In the genomic region with DNA sequence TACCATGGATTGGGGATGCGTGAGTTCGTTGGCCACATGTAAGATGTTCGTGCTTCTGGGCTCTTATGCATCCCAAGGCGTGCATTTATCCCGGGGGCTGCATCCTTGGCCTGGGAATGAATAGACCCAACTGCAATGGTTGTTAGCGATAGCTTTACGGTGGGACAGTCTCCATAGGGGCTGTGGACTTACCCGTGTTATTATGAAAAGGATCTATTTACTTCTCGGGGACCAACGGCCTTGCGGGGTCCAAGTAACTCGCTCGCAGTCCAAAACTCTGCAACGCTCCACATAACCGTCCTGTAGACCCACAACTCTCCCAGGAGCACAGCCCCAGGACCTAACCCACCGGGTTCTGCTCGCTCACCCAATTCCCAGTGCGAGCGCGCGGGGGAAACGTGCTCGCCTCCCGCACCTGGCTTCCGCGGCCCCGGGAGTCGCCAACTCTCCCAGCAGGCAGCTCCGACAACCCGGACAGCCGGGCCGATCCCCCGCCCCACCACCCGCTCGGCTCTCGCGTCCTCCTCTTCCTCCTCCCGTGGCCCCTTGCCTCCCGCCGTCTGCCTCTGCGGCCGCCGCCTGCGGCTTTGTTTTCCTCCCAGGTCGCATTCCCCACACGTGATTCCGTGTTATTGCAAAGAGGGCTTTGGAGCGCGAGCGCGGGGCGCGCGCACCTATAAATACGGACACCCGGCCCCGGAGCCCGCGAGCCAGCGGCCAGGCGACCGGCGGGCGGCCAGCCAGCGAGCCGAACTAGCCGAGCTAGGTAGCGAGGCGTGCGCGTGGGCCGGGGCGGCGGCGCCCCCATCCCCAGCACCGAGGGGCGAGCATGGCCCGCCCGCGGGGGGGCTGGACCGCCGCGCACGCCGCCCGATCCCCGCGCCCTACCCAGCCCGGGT, we compare ENCODE assay signal across 8 cellular contexts. TPM values are rescaled to one million over a fixed set of nuclear protein-coding genes. Genes with fewer than 3 reads are reported as not detected.
DNase-seq lines count a peak whose midpoint lies in the region; ATAC-seq and TF ChIP-seq lines count a peak whose summit lies in the region.

Gene CABLES1 (plus strand): TSS at position 706 of the 899 bp plus-strand sequence. CDS start 278 bp downstream, outside the sequence.

- peaks cover 42% of the 10 kb centered on the region for H3K27me3 Mint-ChIP-seq in activated CD4-positive, alpha-beta memory T cell treated with anti-CD3 and anti-CD28 coated beads for 36 hours

- POLR2A ChIA-PET in activated CD4-positive, alpha-beta memory T cell treated with anti-CD3 and anti-CD28 coated beads for 36 hours (lab: Charles Lee), result interaction anchor here (0.7 kb wide), 1 partner anchor 93 kb away, joined by 3 read pairs; no protein-coding TSS in a partner anchor

- peak within 1 kb of the TSS; percentile 89 for H3K4me3 ChIP-seq in epithelial cell of proximal tubule (ENCODE audit: low read depth, low read length)

- H3K4me1 Mint-ChIP-seq in activated CD4-positive, alpha-beta memory T cell treated with anti-CD3 and anti-CD28 coated beads for 36 hours (ENCODE audit: low read depth), result peaks cover 14% of the 10 kb centered on the region

- CTCF ChIA-PET in activated CD4-positive, alpha-beta memory T cell treated with anti-CD3 and anti-CD28 coated beads for 36 hours (lab: Charles Lee), result interaction anchor here (0.6 to 8.8 kb wide), 4 partner anchors 226 to 336 kb away, joined by 3 to 126 read pairs (median 10); no protein-coding TSS in a partner anchor

- TF ChIP-seq CTCF in epithelial cell of proximal tubule (conservative IDR thresholded peaks at IDR 0.05; ENCODE audit: low read depth, low read length), result no peak

- intact Hi-C loops in activated CD4-positive, alpha-beta memory T cell treated with anti-CD3 and anti-CD28 coated beads for 36 hours (cut with micrococcal nuclease), result loop anchor here (2.0 to 5.0 kb wide), 4 partner anchors 96 to 367 kb away; partner anchors contain the start of genes RBBP8 and RMC1

- H3K27ac Mint-ChIP-seq in activated CD4-positive, alpha-beta memory T cell treated with anti-CD3 and anti-CD28 coated beads for 36 hours, result no peak within 1 kb of the TSS

- ATAC-seq in GM21737 (IDR thresholded peaks at IDR 0.05; ENCODE audit: unreplicated experiment) (peak; percentile 32), GM18519 (IDR thresholded peaks at IDR 0.05; ENCODE audit: low FRiP score, unreplicated experiment) (no peak)

- peaks cover 2% of the 10 kb centered on the region for H3K36me3 Mint-ChIP-seq in activated CD4-positive, alpha-beta memory T cell treated with anti-CD3 and anti-CD28 coated beads for 36 hours

- DNase-seq in DMS79 treated with DMSO at 0.1 percent for 48 hours (lab: John Stamatoyannopoulos, UW) (peak; percentile 60), NCI-H128 (lab: John Stamatoyannopoulos, UW; ENCODE audit: unreplicated experiment) (peak; percentile 64), epithelial cell of proximal tubule (ENCODE audit: low read depth) (no peak), mucosa of gallbladder (ENCODE audit: low spot score) (peak; percentile 66)
- peak; percentile 33 for DNase-seq in activated CD4-positive, alpha-beta memory T cell treated with anti-CD3 and anti-CD28 coated beads for 36 hours

- peak within 1 kb of the TSS; percentile 64 for H3K4me3 Mint-ChIP-seq in activated CD4-positive, alpha-beta memory T cell treated with anti-CD3 and anti-CD28 coated beads for 36 hours

- H3K9me3 Mint-ChIP-seq in activated CD4-positive, alpha-beta memory T cell treated with anti-CD3 and anti-CD28 coated beads for 36 hours, result no peaks in the 10 kb centered on the region

- peak within 1 kb of the TSS; percentile 38 for H3K27ac ChIP-seq in temporal lobe (ENCODE audit: low read depth, low read length)

RNA-seq across cellular contexts. Expression of gene CABLES1, which starts in this region (rescaled TPM):
- total RNA-seq in activated CD4-positive, alpha-beta memory T cell treated with anti-CD3 and anti-CD28 coated beads for 36 hours, result 1 to 10 TPM; 1.2 to 2.2 TPM
- total RNA-seq in epithelial cell of proximal tubule (6.1 and 19.7 TPM in 2 replicates), mucosa of gallbladder (14.6 TPM), temporal lobe (3.2 TPM)
